15 cellular contexts compared by ENCODE assay signal in the genomic region with DNA sequence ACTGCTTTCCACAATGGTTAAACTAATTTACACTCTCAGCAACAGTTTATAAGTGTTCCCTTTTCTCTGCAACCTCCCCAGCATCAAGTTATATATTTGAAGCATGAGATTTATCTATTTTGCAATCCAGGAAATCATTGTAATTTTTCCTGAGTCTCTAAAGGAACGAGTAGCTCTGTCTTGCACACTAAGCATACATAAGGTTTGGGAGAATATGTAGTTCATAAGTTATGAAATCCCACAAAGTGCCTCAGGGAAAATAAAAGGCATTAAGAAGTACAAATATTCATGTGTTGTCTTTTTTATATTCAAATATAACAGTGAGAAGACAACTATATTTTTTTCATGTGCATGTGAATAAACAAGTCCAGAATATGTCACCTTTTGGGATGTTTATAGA.
DNase-seq lines count a peak whose midpoint lies in the region; ATAC-seq and TF ChIP-seq lines count a peak whose summit lies in the region.
"Had no signal": no experiment of that assay in that cellular context is flagged by ENCODE, and none has a peak within 500 bp of the region (broad histone marks: within the 10 kb centered on the region; RNA-seq: fewer than 3 reads in every experiment).

No MANE protein-coding gene starts in this region.

- no peaks in the 10 kb centered on the region for H3K27me3 ChIP-seq in Loucy (ENCODE audit: insufficient read depth, low read length, poor library complexity, severe bottlenecking)
- H3K27me3 ChIP-seq: BE2C had no signal

- peaks cover 23% of the 10 kb centered on the region for H3K4me1 ChIP-seq in Loucy (ENCODE audit: insufficient read depth, low read length, poor library complexity, severe bottlenecking)
- H3K4me1 ChIP-seq: BE2C, Caco-2 had no signal

- peaks cover 4% of the 10 kb centered on the region for H3K36me3 Mint-ChIP-seq in natural killer cell treated with Interleukin-12 subunit alpha and Interleukin-12 subunit beta and Interleukin-15 and Interleukin-18, amount 100 ng/mL, for 72 hours
- H3K36me3 Mint-ChIP-seq: CD4-positive, CD25-positive, alpha-beta regulatory T cell; CD8-positive, alpha-beta memory T cell had no signal

- no peak overlapping the region for H3K4me3 Mint-ChIP-seq in natural killer cell treated with Interleukin-12 subunit alpha and Interleukin-12 subunit beta and Interleukin-15 and Interleukin-18, amount 100 ng/mL, for 72 hours
- H3K4me3 Mint-ChIP-seq: CD4-positive, CD25-positive, alpha-beta regulatory T cell; CD8-positive, alpha-beta memory T cell; H9 had no signal

- H3K27ac ChIP-seq in SK-N-MC, result peak overlapping the region; percentile 67

- no peaks in the 10 kb centered on the region for H3K9me3 ChIP-seq in Loucy (ENCODE audit: insufficient read depth, low read depth, low read length)
- H3K9me3 ChIP-seq in SK-N-MC (ENCODE audit: low read depth, low read length), result no peaks in the 10 kb centered on the region
- H3K9me3 ChIP-seq: BE2C, Caco-2 had no signal

- no peaks in the 10 kb centered on the region for H4K20me1 ChIP-seq in Loucy (ENCODE audit: insufficient read depth, low read length, poor library complexity, severe bottlenecking)

- no peak overlapping the region for H3K4me2 ChIP-seq in Loucy (ENCODE audit: low read depth, low read length, poor library complexity, severe bottlenecking)

- H3K9ac ChIP-seq in Loucy (ENCODE audit: low read depth, low read length, poor library complexity, severe bottlenecking) (no peak overlapping the region), SK-N-MC (ENCODE audit: insufficient read length) (no peak overlapping the region)

- peak; percentile 95 for DNase-seq in SK-N-MC (ENCODE audit: low read depth, low spot score)
- DNase-seq in epithelial cell of esophagus (ENCODE audit: low read depth), result peak; percentile 6
- no peak for DNase-seq in natural killer cell treated with Interleukin-12 subunit alpha and Interleukin-12 subunit beta and Interleukin-15 and Interleukin-18, amount 100 ng/mL, for 72 hours (ENCODE audit: low spot score)
- no peak for DNase-seq in stimulated activated CD4-positive, alpha-beta T cell treated with anti-CD3 and anti-CD28 coated beads, Interleukin-2, amount 100 ng/mL, for 48 hours
- no peak for DNase-seq in NCI-H2227 treated with DMSO at 0.1 percent for 48 hours (lab: John Stamatoyannopoulos, UW)
- DNase-seq: ACHN; BE2C; C1 segment of cervical spinal cord; Caco-2; CD4-positive, CD25-positive, alpha-beta regulatory T cell; CD8-positive, alpha-beta memory T cell; GDM1; H9 had no signal

- no peaks in the 10 kb centered on the region for H3K36me3 ChIP-seq in Loucy (ENCODE audit: insufficient read depth, low read length)
- H3K36me3 ChIP-seq in SK-N-MC (ENCODE audit: insufficient read depth, low read length), result no peaks in the 10 kb centered on the region
- H3K36me3 ChIP-seq: BE2C had no signal

- H2AFZ ChIP-seq in Loucy (ENCODE audit: low read length), result 0 out of 2 replicates have a peak overlapping the region, but pooled peaks have one; percentile 9

- TF ChIP-seq CTCF in Loucy (conservative IDR thresholded peaks at IDR 0.05; ENCODE audit: low read length) (no peak), epithelial cell of esophagus (IDR thresholded peaks at IDR 0.05; ENCODE audit: insufficient read depth, low read depth, low read length, missing control alignments) (no peak)

- H3K4me3 ChIP-seq in Loucy (ENCODE audit: low read length, poor library complexity, severe bottlenecking) (no peak overlapping the region), SK-N-MC (peak overlapping the region; percentile 33), epithelial cell of esophagus (ENCODE audit: low read length) (no peak overlapping the region)

- H3K79me2 ChIP-seq in Loucy (ENCODE audit: insufficient read depth, low read length), result no peaks in the 10 kb centered on the region

- no peaks in the 10 kb centered on the region for H3K27me3 Mint-ChIP-seq in natural killer cell treated with Interleukin-12 subunit alpha and Interleukin-12 subunit beta and Interleukin-15 and Interleukin-18, amount 100 ng/mL, for 72 hours
- H3K27me3 Mint-ChIP-seq: CD4-positive, CD25-positive, alpha-beta regulatory T cell; CD8-positive, alpha-beta memory T cell had no signal

- ATAC-seq in natural killer cell treated with Interleukin-12 subunit alpha and Interleukin-12 subunit beta and Interleukin-15 and Interleukin-18, amount 100 ng/mL, for 72 hours, result no peak
- no peak for ATAC-seq in HG02642 (IDR thresholded peaks at IDR 0.05; ENCODE audit: poor library complexity, unreplicated experiment)

- peaks cover 6% of the 10 kb centered on the region for H3K9me3 Mint-ChIP-seq in natural killer cell treated with Interleukin-12 subunit alpha and Interleukin-12 subunit beta and Interleukin-15 and Interleukin-18, amount 100 ng/mL, for 72 hours
- H3K9me3 Mint-ChIP-seq: H9 had no signal

- H3F3A ChIP-seq in Loucy (ENCODE audit: low read depth), result no peaks in the 10 kb centered on the region

- peaks cover 18 to 36% of the 10 kb centered on the region in 2 donors for H3K4me1 Mint-ChIP-seq in natural killer cell treated with Interleukin-12 subunit alpha and Interleukin-12 subunit beta and Interleukin-15 and Interleukin-18, amount 100 ng/mL, for 72 hours (ENCODE audit: low read depth in 2 of 2)

- H3K9me2 ChIP-seq in Loucy (replicated peaks; ENCODE audit: low read depth, low read length), result no peaks in the 10 kb centered on the region

- peak overlapping the region; percentile 47 to 67 for H3K27ac Mint-ChIP-seq in natural killer cell treated with Interleukin-12 subunit alpha and Interleukin-12 subunit beta and Interleukin-15 and Interleukin-18, amount 100 ng/mL, for 72 hours
- H3K27ac Mint-ChIP-seq: CD4-positive, CD25-positive, alpha-beta regulatory T cell; CD8-positive, alpha-beta memory T cell; H9 had no signal

Comparison
In these comparisons a context has a peak if more than half of its experiments do, and no peak if none do; other contexts are left out.
1. DNase-seq: peak in SK-N-MC (single experiment) and epithelial cell of esophagus (single experiment); none in natural killer cell treated with Interleukin-12 subunit alpha and Interleukin-12 subunit beta and Interleukin-15 and Interleukin-18, amount 100 ng/mL, for 72 hours (single experiment), stimulated activated CD4-positive, alpha-beta T cell treated with anti-CD3 and anti-CD28 coated beads, Interleukin-2, amount 100 ng/mL, for 48 hours (0 of 2) and NCI-H2227 treated with DMSO at 0.1 percent for 48 hours (single experiment).